In genomic region chr4:3440979-3441500, GRCh38 we compare ENCODE assay signal across 17 cellular contexts. TPM values are rescaled to one million over a fixed set of nuclear protein-coding genes. Genes with fewer than 3 reads are reported as not detected.
DNase-seq lines count a peak whose midpoint lies in the region; ATAC-seq and TF ChIP-seq lines count a peak whose summit lies in the region.
"Had no signal": no experiment of that assay in that cellular context is flagged by ENCODE, and none has a peak within 500 bp of the region (broad histone marks: within the 10 kb centered on the region; RNA-seq: fewer than 3 reads in every experiment).

No MANE protein-coding gene starts in this region.

- peak overlapping the region; percentile 92 for H3K27ac ChIP-seq in RWPE1
- H3K27ac ChIP-seq: thyroid gland had no signal

- no peaks in the 10 kb centered on the region for H3K36me3 ChIP-seq in H7 (replicated peaks; ENCODE audit: control insufficient read depth, insufficient read depth, low read length)
- H3K36me3 ChIP-seq: thyroid gland had no signal

- DNase-seq in AG20443 (ENCODE audit: low spot score) (peak; percentile 80), H7 (peak; percentile 72), RWPE1 (ENCODE audit: low spot score) (peak; percentile 42), glomerular visceral epithelial cell (ENCODE audit: extremely low spot score) (peak; percentile 47), NCI-H146 treated with DMSO at 0.1 percent for 48 hours (lab: John Stamatoyannopoulos, UW; ENCODE audit: unreplicated experiment) (no peak), NCI-H1694 (lab: John Stamatoyannopoulos, UW) (no peak)
- DNase-seq: activated CD4-positive, alpha-beta memory T cell treated with anti-CD3 and anti-CD28 coated beads for 36 hours; amniotic stem cell; DMS79 treated with DMSO at 0.1 percent for 48 hours; NCI-H2081; NCI-H774; stimulated activated CD4-positive, alpha-beta T cell treated with anti-CD3 and anti-CD28 coated beads, Interleukin-2, amount 100 ng/mL, for 48 hours; thyroid gland had no signal

- ATAC-seq in HG03097 (IDR thresholded peaks at IDR 0.05; ENCODE audit: low FRiP score, unreplicated experiment) (no peak), GM18909 (IDR thresholded peaks at IDR 0.05; ENCODE audit: poor library complexity, unreplicated experiment) (no peak)

- POLR2A ChIA-PET in RWPE1 (lab: Yijun Ruan, JAX; ENCODE audit: low non-redundant PET): interaction anchor here (0.5 kb wide), 1 partner anchor 148 kb away, joined by 8 read pairs; no protein-coding TSS in a partner anchor

- CTCF ChIA-PET in RWPE1 (lab: Yijun Ruan, JAX): interaction anchor here (0.7 to 1.0 kb wide), 2 partner anchors 24 to 95 kb away, joined by 4 to 10 read pairs; no protein-coding TSS in a partner anchor

- no peaks in the 10 kb centered on the region for H3K27me3 ChIP-seq in H7 (ENCODE audit: control insufficient read depth, insufficient read depth, low read length)
- H3K27me3 ChIP-seq: thyroid gland had no signal

- TF ChIP-seq CTCF in RWPE1 (conservative IDR thresholded peaks at IDR 0.05; ENCODE audit: low read depth): no peak

- no peak overlapping the region for H3K4me3 ChIP-seq in H7 (ENCODE audit: insufficient read depth, low read depth, low read length)
- H3K4me3 ChIP-seq: lung, thyroid gland had no signal

RNA-seq across cellular contexts. Expression of gene HGFAC, which starts 0.7 kb away (rescaled TPM):
- total RNA-seq in H7 (2014; rRNA removed; shearing (Covaris generic)): 0.03 and 1.1 TPM in 2 replicates
- total RNA-seq: activated CD4-positive, alpha-beta memory T cell treated with anti-CD3 and anti-CD28 coated beads for 36 hours; B cell had no signal

RNA-seq across cellular contexts. Expression of gene DOK7, which starts 22.1 kb away (rescaled TPM):
- 0.22 and 0.73 TPM in 2 replicates for total RNA-seq in H7 (2014; rRNA removed; shearing (Covaris generic))
- total RNA-seq: activated CD4-positive, alpha-beta memory T cell treated with anti-CD3 and anti-CD28 coated beads for 36 hours had no signal

Comparison
In these comparisons a context has a peak if more than half of its experiments do, and no peak if none do; other contexts are left out.
1. DNase-seq: peak in AG20443 (single experiment), H7 (single experiment), RWPE1 (single experiment) and glomerular visceral epithelial cell (single experiment); none in NCI-H146 treated with DMSO at 0.1 percent for 48 hours (single experiment) and NCI-H1694 (single experiment).